In the genomic region with DNA sequence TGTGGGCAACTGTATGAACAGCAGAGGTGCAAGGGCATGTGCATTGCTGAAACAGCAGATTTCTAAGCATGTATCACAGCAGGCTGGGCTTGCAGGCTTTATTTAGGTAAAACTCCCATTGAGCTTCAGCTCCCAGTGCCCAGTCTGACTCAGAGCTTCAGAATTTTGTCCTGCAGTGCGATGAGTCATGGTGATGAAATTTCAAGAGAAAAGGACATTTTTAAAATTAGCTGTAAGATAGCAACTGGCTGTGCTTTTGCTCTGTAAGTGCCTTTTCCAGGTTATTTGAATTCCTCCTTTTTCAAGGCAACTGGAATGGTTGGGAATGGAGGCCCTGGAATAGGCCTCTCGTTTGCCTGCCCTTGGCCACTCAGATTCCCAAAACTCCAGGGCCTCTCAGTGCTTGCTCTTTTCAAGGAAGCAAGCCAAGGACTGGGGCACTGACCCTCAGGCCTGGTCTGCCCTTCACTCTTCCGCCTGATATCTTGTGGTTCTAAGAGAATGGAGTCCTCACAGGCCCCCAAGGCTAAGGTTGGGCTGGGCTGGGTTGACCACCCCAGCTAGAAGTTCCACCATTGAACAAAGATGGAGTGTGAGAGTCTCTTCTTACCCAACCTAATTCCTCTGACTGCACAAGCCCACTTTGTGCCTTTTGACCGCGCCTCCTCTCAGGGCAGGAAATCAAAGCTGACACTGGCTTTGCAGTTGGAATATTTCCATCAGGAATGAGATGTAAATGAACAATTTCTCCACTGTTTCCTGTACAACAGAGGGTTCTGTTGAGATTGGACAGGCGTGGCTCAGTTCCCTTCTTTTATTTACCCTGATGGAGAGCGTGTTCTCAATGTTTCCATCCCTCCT, we compare ENCODE assay signal across 8 cellular contexts. TPM values are rescaled to one million over a fixed set of nuclear protein-coding genes. Genes with fewer than 3 reads are reported as not detected.
DNase-seq lines count a peak whose midpoint lies in the region; ATAC-seq and TF ChIP-seq lines count a peak whose summit lies in the region.

No MANE protein-coding gene starts in this region.

- H3K36me3 Mint-ChIP-seq in activated naive CD4-positive, alpha-beta T cell treated with anti-CD3 and anti-CD28 coated beads for 36 hours (ENCODE audit: low read depth): no peaks in the 10 kb centered on the region

- CTCF ChIA-PET in activated naive CD4-positive, alpha-beta T cell treated with anti-CD3 and anti-CD28 coated beads for 36 hours (lab: Charles Lee): no interaction called here

- H3K27ac Mint-ChIP-seq in activated naive CD4-positive, alpha-beta T cell treated with anti-CD3 and anti-CD28 coated beads for 36 hours: no peak overlapping the region

- peak; percentile 26 for DNase-seq in activated naive CD4-positive, alpha-beta T cell treated with anti-CD3 and anti-CD28 coated beads for 36 hours
- no peak for DNase-seq in activated naive CD4-positive, alpha-beta T cell treated with anti-CD3 and anti-CD28 coated beads, Interleukin-2, amount 50 U/mL, for 16 hours
- DNase-seq in SKM-1 treated with dmso at 0.1 percent for 144 hours (lab: John Stamatoyannopoulos, UW; ENCODE audit: unreplicated experiment) (peak; percentile 48), fibroblast of the aortic adventitia (ENCODE audit: low read depth) (peak; percentile 98), non-pigmented ciliary epithelial cell (ENCODE audit: low read depth) (peak; percentile 93)

- TF ChIP-seq CTCF in fibroblast of the aortic adventitia (IDR thresholded peaks at IDR 0.05; ENCODE audit: insufficient read depth, low read length): no peak

- intact Hi-C loops in activated naive CD4-positive, alpha-beta T cell treated with anti-CD3 and anti-CD28 coated beads for 36 hours (cut with micrococcal nuclease): loop anchor here (5.0 kb wide), 1 partner anchor 284 kb away; no protein-coding TSS in a partner anchor

- H3K9me3 Mint-ChIP-seq in activated naive CD4-positive, alpha-beta T cell treated with anti-CD3 and anti-CD28 coated beads for 36 hours: no peaks in the 10 kb centered on the region

- H3K4me1 Mint-ChIP-seq in activated naive CD4-positive, alpha-beta T cell treated with anti-CD3 and anti-CD28 coated beads for 36 hours (ENCODE audit: low read depth): peaks cover 11% of the 10 kb centered on the region

- peaks cover 10% of the 10 kb centered on the region for H3K27me3 Mint-ChIP-seq in activated naive CD4-positive, alpha-beta T cell treated with anti-CD3 and anti-CD28 coated beads for 36 hours (ENCODE audit: low read depth)

- ATAC-seq in GM19467 (IDR thresholded peaks at IDR 0.05; ENCODE audit: unreplicated experiment) (no peak), GM19328 (IDR thresholded peaks at IDR 0.05; ENCODE audit: unreplicated experiment) (no peak), GM21529 (IDR thresholded peaks at IDR 0.05; ENCODE audit: unreplicated experiment) (no peak)

- H3K4me3 Mint-ChIP-seq in activated naive CD4-positive, alpha-beta T cell treated with anti-CD3 and anti-CD28 coated beads for 36 hours: no peak overlapping the region

- no peak overlapping the region for H3K4me3 ChIP-seq in fibroblast of the aortic adventitia (ENCODE audit: low read depth, low read length)

RNA-seq across cellular contexts. Expression of a gene that starts 59.5 kb away (rescaled TPM):
- total RNA-seq in activated naive CD4-positive, alpha-beta T cell treated with anti-CD3 and anti-CD28 coated beads for 36 hours: under 1 TPM; 0.35 to 0.38 TPM
- total RNA-seq in fibroblast of the aortic adventitia (ENCODE audit: low replicate concordance): 132 and 410 TPM in 2 replicates

Comparison
In these comparisons a context has a peak if more than half of its experiments do, and no peak if none do; other contexts are left out.
1. RNA of a gene that starts 59.5 kb away (total RNA-seq): 132 to 410 TPM in fibroblast of the aortic adventitia; 0.35 to 0.38 TPM in activated naive CD4-positive, alpha-beta T cell treated with anti-CD3 and anti-CD28 coated beads for 36 hours; every median in the first group is over 10 times any median in the second.